2 cellular contexts compared by ENCODE assay signal in genomic region chr3:184016820-184017671, GRCh38.
A peak's percentile ranks its signal among the peaks of the same experiment; 100 is the strongest.
TF ChIP-seq lines count a peak whose summit lies in the region.

No MANE protein-coding gene starts in this region.

TF ChIP-seq in WTC11, 78 proteins besides CTCF, POLR2A, EP300 and RAD21 (continued from another document):
- TF ChIP-seq ZBTB43 (CRISPR knock-in tag; IDR thresholded peaks at IDR 0.05): no peak
- no peak for TF ChIP-seq CREM (CRISPR knock-in tag; IDR thresholded peaks at IDR 0.05)
- no peak for TF ChIP-seq ATF6 (CRISPR knock-in tag; IDR thresholded peaks at IDR 0.05)
- no peak for TF ChIP-seq CBFB (CRISPR knock-in tag; IDR thresholded peaks at IDR 0.05; ENCODE audit: low read depth)
- no peak for TF ChIP-seq FOXP4 (CRISPR knock-in tag; IDR thresholded peaks at IDR 0.05)

TF ChIP-seq in HepG2, 621 proteins besides CTCF, POLR2A, EP300 and RAD21 (continued from another document and continues in another):
- TF ChIP-seq STAT6 (CRISPR knock-in tag; IDR thresholded peaks at IDR 0.05; ENCODE audit: borderline replicate concordance) (no peak; the same call in 1 of the 2 replicates), KDM5B (CRISPR knock-in tag; IDR thresholded peaks at IDR 0.05; ENCODE audit: borderline replicate concordance) (no peak), FOSL2 (CRISPR knock-in tag; IDR thresholded peaks at IDR 0.05) (no peak; the same call in 1 of the 2 replicates), ZBTB21 (CRISPR knock-in tag; IDR thresholded peaks at IDR 0.05) (no peak), SMAD3 (CRISPR knock-in tag; IDR thresholded peaks at IDR 0.05) (no peak), EEA1 (CRISPR knock-in tag; IDR thresholded peaks at IDR 0.05; ENCODE audit: borderline replicate concordance) (peak; percentile 8; the same call in 1 of the 2 replicates), ZNF546 (CRISPR knock-in tag; conservative IDR thresholded peaks at IDR 0.05) (no peak), HMGA1 (CRISPR knock-in tag; conservative IDR thresholded peaks at IDR 0.05) (no peak), ZNF12 (CRISPR knock-in tag; IDR thresholded peaks at IDR 0.05) (no peak), ZNF407 (CRISPR knock-in tag; IDR thresholded peaks at IDR 0.05; ENCODE audit: not compliant biosample characterization) (peak; percentile 1), SATB2 (CRISPR knock-in tag; IDR thresholded peaks at IDR 0.05) (0 out of 2 replicates have a peak, but pooled peaks have one; percentile 27), TBL1XR1 (IDR thresholded peaks at IDR 0.05; ENCODE audit: borderline replicate concordance, low read length, partially characterized antibody) (no peak), NFE2L2 (IDR thresholded peaks at IDR 0.05; ENCODE audit: low read length) (no peak), DMAP1 (CRISPR knock-in tag; IDR thresholded peaks at IDR 0.05) (no peak), CBX1 (IDR thresholded peaks at IDR 0.05; ENCODE audit: low read depth) (no peak), XBP1 (CRISPR knock-in tag; IDR thresholded peaks at IDR 0.05) (no peak), MAFK (conservative IDR thresholded peaks at IDR 0.05 in 1 of 2, IDR thresholded peaks at IDR 0.05 in 1 of 2; ENCODE audit: low read length in 2 of 2) (no peak), CCDC6 (CRISPR knock-in tag; IDR thresholded peaks at IDR 0.05) (0 out of 2 replicates have a peak, but pooled peaks have one; percentile 45), ZHX2 (IDR thresholded peaks at IDR 0.05; ENCODE audit: low read depth) (no peak), ZHX2 (CRISPR knock-in tag; IDR thresholded peaks at IDR 0.05; ENCODE audit: borderline replicate concordance) (0 out of 2 replicates have a peak, but pooled peaks have one; percentile 75), ZNF737 (CRISPR knock-in tag; IDR thresholded peaks at IDR 0.05; ENCODE audit: borderline replicate concordance) (0 out of 2 replicates have a peak, but pooled peaks have one; percentile 6), NR1H2 (CRISPR knock-in tag; IDR thresholded peaks at IDR 0.05; ENCODE audit: borderline replicate concordance, low read depth) (no peak), ZNF513 (CRISPR knock-in tag; conservative IDR thresholded peaks at IDR 0.05) (0 out of 2 replicates have a peak, but pooled peaks have one; percentile 49), HDAC1 (CRISPR knock-in tag; IDR thresholded peaks at IDR 0.05) (no peak), STAG1 (CRISPR knock-in tag; IDR thresholded peaks at IDR 0.05) (peak; percentile 79), ESRRA (CRISPR knock-in tag; IDR thresholded peaks at IDR 0.05; ENCODE audit: low read depth) (no peak), ZMAT3 (CRISPR knock-in tag; conservative IDR thresholded peaks at IDR 0.05) (no peak), HNRNPLL (IDR thresholded peaks at IDR 0.05; ENCODE audit: low read depth, low read length, poor library complexity, severe bottlenecking) (peak; percentile 13), CCAR2 (optimal IDR thresholded peaks at IDR 0.05; ENCODE audit: low read depth, low read length) (no peak), ZFP36 (IDR thresholded peaks at IDR 0.05; ENCODE audit: borderline replicate concordance, low read depth, low read length, partially characterized antibody) (no peak), HNF4G (IDR thresholded peaks at IDR 0.05; ENCODE audit: borderline replicate concordance, low read depth, low read length) (no peak), HNF4G (CRISPR knock-in tag; IDR thresholded peaks at IDR 0.05; ENCODE audit: borderline replicate concordance, low read depth) (peak; percentile 46; the same call in 1 of the 2 replicates), ARID4A (CRISPR knock-in tag; IDR thresholded peaks at IDR 0.05; ENCODE audit: borderline replicate concordance) (no peak; the same call in 1 of the 2 replicates), ZSCAN12 (CRISPR knock-in tag; IDR thresholded peaks at IDR 0.05) (no peak), LCORL (IDR thresholded peaks at IDR 0.05) (no peak), LCORL (CRISPR knock-in tag; IDR thresholded peaks at IDR 0.05) (0 out of 2 replicates have a peak, but pooled peaks have one; percentile 17)
